In the genomic region with DNA sequence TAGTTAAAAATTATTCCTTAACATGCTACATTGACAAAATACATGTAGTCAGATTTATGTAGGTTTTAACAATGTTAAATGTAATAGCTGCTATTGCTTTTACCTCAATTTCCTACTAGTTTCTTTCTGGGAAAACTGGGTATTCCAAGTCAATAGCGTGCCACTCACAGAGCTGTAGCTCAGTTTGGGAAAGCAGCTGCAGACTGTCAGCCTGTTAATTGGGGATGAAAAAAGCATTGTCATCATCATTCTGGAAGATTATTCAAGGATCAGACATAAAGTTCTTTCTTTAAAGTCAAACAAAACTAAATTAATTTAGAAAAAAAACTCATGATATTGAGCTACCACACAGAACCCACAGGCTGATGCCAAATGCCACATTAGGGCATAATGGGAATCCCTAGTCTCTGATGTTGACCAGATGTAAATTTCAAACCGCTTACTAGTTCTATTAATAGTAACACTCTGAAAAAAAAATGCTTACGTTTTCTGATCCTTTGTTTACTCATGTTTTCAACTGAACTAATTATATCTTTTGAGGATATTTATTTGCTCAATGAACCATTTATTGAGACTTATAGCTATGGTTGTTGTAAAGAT, we compare ENCODE assay signal across 14 cellular contexts. TPM values are rescaled to one million over a fixed set of nuclear protein-coding genes. Genes with fewer than 3 reads are reported as not detected.
"Had no signal": no experiment of that assay in that cellular context is flagged by ENCODE, and none has a peak within 500 bp of the region (broad histone marks: within the 10 kb centered on the region; RNA-seq: fewer than 3 reads in every experiment).

No MANE protein-coding gene starts in this region.

- H3K36me3 ChIP-seq: cardiac muscle cell, esophagus squamous epithelium, heart right ventricle had no signal

- H3K4me1 ChIP-seq: esophagus squamous epithelium, psoas muscle had no signal

- H3K27me3 ChIP-seq: cardiac muscle cell, esophagus squamous epithelium, heart right ventricle had no signal

- DNase-seq: activated CD4-positive, alpha-beta T cell treated with anti-CD3 and anti-CD28 coated beads for 4 hours; activated CD8-positive, alpha-beta memory T cell treated with anti-CD3 and anti-CD28 coated beads, Interleukin-2, amount 50 U/mL, for 48 hours; activated CD8-positive, alpha-beta T cell treated with anti-CD3 and anti-CD28 coated beads, Interleukin-2, amount 10 ng/mL, durations not matched to agents 7 days and 5 days; activated naive CD4-positive, alpha-beta T cell treated with anti-CD3 and anti-CD28 coated beads for 36 hours; esophagus squamous epithelium; heart right ventricle; mammary epithelial cell; occipital lobe; psoas muscle; stimulated activated CD4-positive, alpha-beta T cell treated with anti-CD3 and anti-CD28 coated beads, Interleukin-2, amount 100 ng/mL, for 24 hours; stimulated activated naive CD4-positive, alpha-beta T cell; trophoblast cell had no signal

- H3K4me3 ChIP-seq: cardiac muscle cell, esophagus squamous epithelium, heart right ventricle, psoas muscle had no signal

- ATAC-seq: activated CD8-positive, alpha-beta T cell treated with anti-CD3 and anti-CD28 coated beads, Interleukin-2, amount 10 ng/mL, durations not matched to agents 7 days and 5 days; natural killer cell treated with Interleukin-12 subunit alpha and Interleukin-12 subunit beta and Interleukin-15 and Interleukin-18, amount 100 ng/mL, for 72 hours; psoas muscle had no signal

- H3K27ac ChIP-seq: cardiac muscle cell, esophagus squamous epithelium, psoas muscle had no signal

RNA-seq across cellular contexts. Expression of a gene that starts 19.6 kb away (rescaled TPM):
- total RNA-seq: activated CD8-positive, alpha-beta T cell treated with anti-CD3 and anti-CD28 coated beads, Interleukin-2, amount 10 ng/mL, durations not matched to agents 7 days and 5 days; activated naive CD4-positive, alpha-beta T cell treated with anti-CD3 and anti-CD28 coated beads for 36 hours; cardiac muscle cell; mammary epithelial cell; natural killer cell treated with Interleukin-12 subunit alpha and Interleukin-12 subunit beta and Interleukin-15 and Interleukin-18, amount 100 ng/mL, for 72 hours; occipital lobe had no signal
- polyA plus RNA-seq: mammary epithelial cell had no signal
